Comparison of ENCODE assay signal across 19 cellular contexts in the genomic region with DNA sequence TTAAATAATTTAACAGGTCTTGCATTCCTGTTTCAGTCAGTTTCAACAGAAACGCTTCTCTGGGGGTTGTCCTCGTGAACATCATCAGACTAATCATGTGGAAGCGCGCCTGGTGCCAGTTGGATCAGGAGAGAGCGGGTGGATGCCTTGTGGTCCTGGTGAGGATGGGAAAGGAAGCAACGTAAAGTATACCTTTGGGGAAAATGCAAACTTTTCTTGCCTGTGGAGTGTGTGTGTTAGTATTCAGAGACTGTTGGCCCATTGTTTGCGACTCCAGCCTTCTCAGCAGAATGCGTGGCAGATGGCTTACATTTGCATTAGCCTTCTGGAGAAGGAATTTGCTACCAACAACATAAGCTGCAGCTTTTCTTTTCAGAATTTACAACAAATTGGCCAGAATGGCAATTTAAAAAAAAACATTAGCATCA.
DNase-seq lines count a peak whose midpoint lies in the region; ATAC-seq and TF ChIP-seq lines count a peak whose summit lies in the region.
"Had no signal": no experiment of that assay in that cellular context is flagged by ENCODE, and none has a peak within 500 bp of the region (broad histone marks: within the 10 kb centered on the region; RNA-seq: fewer than 3 reads in every experiment).

No MANE protein-coding gene starts in this region.

- no peak overlapping the region for H3K4me3 Mint-ChIP-seq in MCF 10A (ENCODE audit: unreplicated experiment)
- H3K4me3 Mint-ChIP-seq in brain, result peak overlapping the region in 4 of 5 experiments; percentile 28 to 62 (median 46)
- no peak overlapping the region for H3K4me3 Mint-ChIP-seq in stimulated activated naive CD8-positive, alpha-beta T cell treated with anti-CD3 and anti-CD28 coated beads, Interleukin-15, amount 100 ng/mL, for 72 hours
- H3K4me3 Mint-ChIP-seq in activated CD4-positive, alpha-beta memory T cell treated with anti-CD3 and anti-CD28 coated beads for 36 hours, result no peak overlapping the region
- H3K4me3 Mint-ChIP-seq: CD4-positive, alpha-beta memory T cell; naive thymus-derived CD8-positive, alpha-beta T cell had no signal

- H3K4me1 ChIP-seq in breast epithelium, result no peaks in the 10 kb centered on the region
- H3K4me1 ChIP-seq: gastroesophageal sphincter, SJCRH30 had no signal

- H3K27ac ChIP-seq in breast epithelium, result no peak overlapping the region
- H3K27ac ChIP-seq: 22Rv1, gastroesophageal sphincter, SJCRH30 had no signal

- H3K4me1 Mint-ChIP-seq in MCF 10A (ENCODE audit: insufficient read depth, unreplicated experiment) (no peaks in the 10 kb centered on the region), brain (peaks cover 35% of the 10 kb centered on the region)
- H3K4me1 Mint-ChIP-seq in stimulated activated naive CD8-positive, alpha-beta T cell treated with anti-CD3 and anti-CD28 coated beads, Interleukin-15, amount 100 ng/mL, for 72 hours, result no peaks in the 10 kb centered on the region
- no peaks in the 10 kb centered on the region for H3K4me1 Mint-ChIP-seq in activated CD4-positive, alpha-beta memory T cell treated with anti-CD3 and anti-CD28 coated beads for 36 hours (ENCODE audit: low read depth)
- H3K4me1 Mint-ChIP-seq: CD4-positive, alpha-beta memory T cell had no signal

- no peaks in the 10 kb centered on the region for H3K27me3 ChIP-seq in breast epithelium
- H3K27me3 ChIP-seq: gastroesophageal sphincter had no signal

- TF ChIP-seq CTCF in breast epithelium (IDR thresholded peaks at IDR 0.05), result no peak
- TF ChIP-seq CTCF in MCF 10A (IDR thresholded peaks at IDR 0.05; ENCODE audit: unreplicated experiment), result no peak
- no peak for TF ChIP-seq CTCF in brain (conservative IDR thresholded peaks at IDR 0.05)

- H3K36me3 ChIP-seq in breast epithelium, result no peaks in the 10 kb centered on the region
- H3K36me3 ChIP-seq: gastroesophageal sphincter, SJCRH30 had no signal

- intact Hi-C loops in breast epithelium (cut with DNase I; ENCODE audit: low total_unique reads), result loop anchor here (10.0 kb wide), 1 partner anchor 1837 kb away; no protein-coding TSS in a partner anchor
- intact Hi-C loops in MCF 10A (cut with micrococcal nuclease), result no loop called here
- intact Hi-C loops in activated CD4-positive, alpha-beta memory T cell treated with anti-CD3 and anti-CD28 coated beads for 36 hours (cut with micrococcal nuclease), result no loop called here

- TF ChIP-seq POLR2A in breast epithelium (IDR thresholded peaks at IDR 0.05), result no peak

- H3K4me3 ChIP-seq in breast epithelium, result peak overlapping the region in 2 of 3 donors; percentile 10 to 37
- H3K4me3 ChIP-seq: gastroesophageal sphincter, SJCRH30 had no signal

- CTCF ChIA-PET in MCF 10A (lab: Yijun Ruan, JAX), result no interaction called here
- CTCF ChIA-PET in activated CD4-positive, alpha-beta memory T cell treated with anti-CD3 and anti-CD28 coated beads for 36 hours (lab: Charles Lee), result no interaction called here

- no TSS peak for BruUV-seq in MCF 10A (replicated peaks; lab: Mats Ljungman, UMichigan)

- H3K27ac Mint-ChIP-seq in MCF 10A (ENCODE audit: low read depth, unreplicated experiment) (no peak overlapping the region), brain (peak overlapping the region in 4 of 5 experiments; percentile 35 to 91 (median 62))
- no peak overlapping the region for H3K27ac Mint-ChIP-seq in stimulated activated naive CD8-positive, alpha-beta T cell treated with anti-CD3 and anti-CD28 coated beads, Interleukin-15, amount 100 ng/mL, for 72 hours
- H3K27ac Mint-ChIP-seq in activated CD4-positive, alpha-beta memory T cell treated with anti-CD3 and anti-CD28 coated beads for 36 hours, result no peak overlapping the region
- H3K27ac Mint-ChIP-seq: CD4-positive, alpha-beta memory T cell; naive thymus-derived CD8-positive, alpha-beta T cell had no signal

- H3K9me3 ChIP-seq in breast epithelium, result peaks cover 4 to 6% of the 10 kb centered on the region in 2 donors
- H3K9me3 ChIP-seq: SJCRH30 had no signal

- H3K27me3 Mint-ChIP-seq in MCF 10A (ENCODE audit: insufficient read depth, unreplicated experiment) (peaks cover 38% of the 10 kb centered on the region), brain (peaks cover 21% of the 10 kb centered on the region)
- peaks cover 26% of the 10 kb centered on the region for H3K27me3 Mint-ChIP-seq in stimulated activated naive CD8-positive, alpha-beta T cell treated with anti-CD3 and anti-CD28 coated beads, Interleukin-15, amount 100 ng/mL, for 72 hours
- H3K27me3 Mint-ChIP-seq in activated CD4-positive, alpha-beta memory T cell treated with anti-CD3 and anti-CD28 coated beads for 36 hours, result peaks cover 5% of the 10 kb centered on the region

- DNase-seq in breast epithelium (ENCODE audit: low spot score in 2 of 2) (no peak), MCF 10A (ENCODE audit: unreplicated experiment) (no peak), iPS-NIHi7 (ENCODE audit: extremely low spot score) (peak; percentile 43), NCI-H1436 treated with DMSO at 0.1 percent for 48 hours (lab: John Stamatoyannopoulos, UW) (no peak)
- DNase-seq in activated naive CD4-positive, alpha-beta T cell treated with Interleukin-2 at 50 U/mL for 16 hours, result no peak
- no peak for DNase-seq in stimulated activated naive CD8-positive, alpha-beta T cell treated with anti-CD3 and anti-CD28 coated beads, Interleukin-15, amount 100 ng/mL, for 72 hours
- DNase-seq in activated CD4-positive, alpha-beta memory T cell treated with anti-CD3 and anti-CD28 coated beads for 36 hours, result no peak
- DNase-seq: activated gamma-delta T cell treated with Interleukin-2 at 50 U/mL for 16 hours; CD4-positive, alpha-beta memory T cell; GF-D8; GOT3; naive thymus-derived CD8-positive, alpha-beta T cell; NCI-H187 treated with DMSO at 0.1 percent for 48 hours; SJCRH30; stimulated activated naive CD8-positive, alpha-beta T cell treated with anti-CD3 and anti-CD28 coated beads, Interleukin-15, Interleukin-2, amounts not matched to agents 100 U/mL and 50 U/mL, for 24 hours had no signal

- H3K36me3 Mint-ChIP-seq in MCF 10A (ENCODE audit: insufficient read depth, unreplicated experiment) (no peaks in the 10 kb centered on the region), brain (peaks cover 5% of the 10 kb centered on the region)
- H3K36me3 Mint-ChIP-seq in activated CD4-positive, alpha-beta memory T cell treated with anti-CD3 and anti-CD28 coated beads for 36 hours, result no peaks in the 10 kb centered on the region
- H3K36me3 Mint-ChIP-seq: CD4-positive, alpha-beta memory T cell had no signal

- H3K9me3 Mint-ChIP-seq in MCF 10A (ENCODE audit: unreplicated experiment) (no peaks in the 10 kb centered on the region), brain (peaks cover 8 to 20% (median 15%) of the 10 kb centered on the region in 5 experiments)
- peaks cover 4 to 20% of the 10 kb centered on the region in 2 donors for H3K9me3 Mint-ChIP-seq in stimulated activated naive CD8-positive, alpha-beta T cell treated with anti-CD3 and anti-CD28 coated beads, Interleukin-15, amount 100 ng/mL, for 72 hours
- H3K9me3 Mint-ChIP-seq in activated CD4-positive, alpha-beta memory T cell treated with anti-CD3 and anti-CD28 coated beads for 36 hours, result peaks cover 13% of the 10 kb centered on the region

- POLR2A ChIA-PET in MCF 10A (lab: Yijun Ruan, JAX), result no interaction called here
- POLR2A ChIA-PET in activated CD4-positive, alpha-beta memory T cell treated with anti-CD3 and anti-CD28 coated beads for 36 hours (lab: Charles Lee), result no interaction called here

- no peak for ATAC-seq in stimulated activated naive CD8-positive, alpha-beta T cell treated with anti-CD3 and anti-CD28 coated beads, Interleukin-15, amount 100 ng/mL, for 72 hours
- ATAC-seq: gastroesophageal sphincter; left lobe of liver; naive thymus-derived CD8-positive, alpha-beta T cell; stimulated activated naive CD8-positive, alpha-beta T cell treated with anti-CD3 and anti-CD28 coated beads, Interleukin-15, Interleukin-2, amounts not matched to agents 100 U/mL and 50 U/mL, for 24 hours had no signal

Comparison
In these comparisons a context has a peak if more than half of its experiments do, and no peak if none do; other contexts are left out.
1. H3K27ac Mint-ChIP-seq: peak in brain (4 of 5); none in MCF 10A (single experiment), stimulated activated naive CD8-positive, alpha-beta T cell treated with anti-CD3 and anti-CD28 coated beads, Interleukin-15, amount 100 ng/mL, for 72 hours (0 of 2) and activated CD4-positive, alpha-beta memory T cell treated with anti-CD3 and anti-CD28 coated beads for 36 hours (single experiment).
2. H3K4me3 Mint-ChIP-seq: peak in brain (4 of 5); none in MCF 10A (single experiment), stimulated activated naive CD8-positive, alpha-beta T cell treated with anti-CD3 and anti-CD28 coated beads, Interleukin-15, amount 100 ng/mL, for 72 hours (0 of 2) and activated CD4-positive, alpha-beta memory T cell treated with anti-CD3 and anti-CD28 coated beads for 36 hours (single experiment).